ENCODE assay signal across 1 cellular context in genomic region chr17:63530557-63531021, GRCh38.
TF ChIP-seq lines count a peak whose summit lies in the region.

No MANE protein-coding gene starts in this region.

TF ChIP-seq in HepG2, 621 proteins besides CTCF, POLR2A, EP300 and RAD21:
- TF ChIP-seq SIX1 (CRISPR knock-in tag; IDR thresholded peaks at IDR 0.05; ENCODE audit: borderline replicate concordance) (no peak), SRSF1 (optimal IDR thresholded peaks at IDR 0.05; ENCODE audit: low read depth, low read length) (peak; percentile 1), ZNF740 (CRISPR knock-in tag; IDR thresholded peaks at IDR 0.05) (peak; percentile 38; the same call in 1 of the 2 replicates), KAT7 (CRISPR knock-in tag; IDR thresholded peaks at IDR 0.05; ENCODE audit: borderline replicate concordance) (no peak), SRY (CRISPR knock-in tag; IDR thresholded peaks at IDR 0.05) (peak; percentile 46; the same call in 1 of the 2 replicates)
